In genomic region chr4:68656445-68656973, GRCh38 we compare ENCODE assay signal across 1 cellular context.
TF ChIP-seq lines count a peak whose summit lies in the region.
"Not testable (repeated sequence)": the region's sequence is repeated elsewhere in the genome, so short reads cannot be mapped to it uniquely, and the experiment has no call there.

No MANE protein-coding gene starts in this region.

TF ChIP-seq in HepG2, 621 proteins besides CTCF, POLR2A, EP300 and RAD21 (continued from another document):
- TF ChIP-seq AHDC1 (CRISPR knock-in tag; IDR thresholded peaks at IDR 0.05; ENCODE audit: borderline replicate concordance): peak; percentile 55; the same call in 1 of the 2 replicates
- not testable (repeated sequence) for TF ChIP-seq LCORL (IDR thresholded peaks at IDR 0.05)
- peak; percentile 10; the same call in 1 of the 2 replicates for TF ChIP-seq LCORL (CRISPR knock-in tag; IDR thresholded peaks at IDR 0.05)
TF ChIP-seq in HepG2: peak in this region for 76; not testable (repeated sequence) for 545.
